ENCODE assay signal across 9 cellular contexts in genomic region chr13:59112375-59112774, GRCh38.
DNase-seq lines count a peak whose midpoint lies in the region; ATAC-seq and TF ChIP-seq lines count a peak whose summit lies in the region.
"Had no signal": no experiment of that assay in that cellular context is flagged by ENCODE, and none has a peak within 500 bp of the region (broad histone marks: within the 10 kb centered on the region; RNA-seq: fewer than 3 reads in every experiment).

No MANE protein-coding gene starts in this region.

- intact Hi-C loops in left ventricle myocardium superior (cut with micrococcal nuclease) = no loop called here

- peak overlapping the region; percentile 38 for H3K4me3 ChIP-seq in WI38 (ENCODE audit: low read depth, low read length)
- H3K4me3 ChIP-seq: lung had no signal

- H3K36me3 Mint-ChIP-seq in activated naive CD8-positive, alpha-beta T cell treated with anti-CD3 and anti-CD28 coated beads for 36 hours = no peaks in the 10 kb centered on the region
- H3K36me3 Mint-ChIP-seq in stimulated activated naive B cell treated with anti-CD40 and anti-IgM and Interleukin-4, amounts not matched to agents 10 μg/mL and 1 μg/mL and 100 μg/mL, for 72 hours = no peaks in the 10 kb centered on the region

- no peak for TF ChIP-seq CTCF in WI38 (IDR thresholded peaks at IDR 0.05; ENCODE audit: low read depth, low read length)

- peaks cover 3% of the 10 kb centered on the region for H3K27me3 Mint-ChIP-seq in activated naive CD8-positive, alpha-beta T cell treated with anti-CD3 and anti-CD28 coated beads for 36 hours
- no peaks in the 10 kb centered on the region for H3K27me3 Mint-ChIP-seq in stimulated activated naive B cell treated with anti-CD40 and anti-IgM and Interleukin-4, amounts not matched to agents 10 μg/mL and 1 μg/mL and 100 μg/mL, for 72 hours

- no peak overlapping the region for H3K4me3 Mint-ChIP-seq in activated naive CD8-positive, alpha-beta T cell treated with anti-CD3 and anti-CD28 coated beads for 36 hours
- H3K4me3 Mint-ChIP-seq in stimulated activated naive B cell treated with anti-CD40 and anti-IgM and Interleukin-4, amounts not matched to agents 10 μg/mL and 1 μg/mL and 100 μg/mL, for 72 hours = no peak overlapping the region

- DNase-seq in Kasumi-1 (lab: John Stamatoyannopoulos, UW) (peak; percentile 15 to 44), left ventricle myocardium superior (no peak), stromal cell of bone marrow (ENCODE audit: low read depth) (peak; percentile 97)
- DNase-seq in activated naive CD8-positive, alpha-beta T cell treated with anti-CD3 and anti-CD28 coated beads for 36 hours = no peak
- no peak for DNase-seq in stimulated activated naive B cell treated with anti-CD40 and anti-IgM and Interleukin-4, amounts not matched to agents 10 μg/mL and 1 μg/mL and 100 μg/mL, for 72 hours
- DNase-seq: NCI-H1092 had no signal

- ATAC-seq in left ventricle myocardium superior (peak; percentile 76), HG03095 (IDR thresholded peaks at IDR 0.05; ENCODE audit: unreplicated experiment) (no peak)
- ATAC-seq in stimulated activated naive B cell treated with anti-CD40 and anti-IgM and Interleukin-4, amounts not matched to agents 10 μg/mL and 1 μg/mL and 100 μg/mL, for 72 hours (replicated peaks) = no peak

- H3K4me1 Mint-ChIP-seq in activated naive CD8-positive, alpha-beta T cell treated with anti-CD3 and anti-CD28 coated beads for 36 hours = no peaks in the 10 kb centered on the region
- no peaks in the 10 kb centered on the region for H3K4me1 Mint-ChIP-seq in stimulated activated naive B cell treated with anti-CD40 and anti-IgM and Interleukin-4, amounts not matched to agents 10 μg/mL and 1 μg/mL and 100 μg/mL, for 72 hours

- H3K27ac Mint-ChIP-seq in activated naive CD8-positive, alpha-beta T cell treated with anti-CD3 and anti-CD28 coated beads for 36 hours = no peak overlapping the region
- no peak overlapping the region for H3K27ac Mint-ChIP-seq in stimulated activated naive B cell treated with anti-CD40 and anti-IgM and Interleukin-4, amounts not matched to agents 10 μg/mL and 1 μg/mL and 100 μg/mL, for 72 hours

- H3K9me3 Mint-ChIP-seq in activated naive CD8-positive, alpha-beta T cell treated with anti-CD3 and anti-CD28 coated beads for 36 hours = no peaks in the 10 kb centered on the region
- peaks cover 0 to 4% of the 10 kb centered on the region in 2 donors for H3K9me3 Mint-ChIP-seq in stimulated activated naive B cell treated with anti-CD40 and anti-IgM and Interleukin-4, amounts not matched to agents 10 μg/mL and 1 μg/mL and 100 μg/mL, for 72 hours

Comparison
In these comparisons a context has a peak if more than half of its experiments do, and no peak if none do; other contexts are left out.
1. DNase-seq: peak in Kasumi-1 (2 of 2) and stromal cell of bone marrow (single experiment); none in left ventricle myocardium superior (single experiment), activated naive CD8-positive, alpha-beta T cell treated with anti-CD3 and anti-CD28 coated beads for 36 hours (single experiment) and stimulated activated naive B cell treated with anti-CD40 and anti-IgM and Interleukin-4, amounts not matched to agents 10 μg/mL and 1 μg/mL and 100 μg/mL, for 72 hours (single experiment).